Comparison of ENCODE assay signal across 8 cellular contexts in the genomic region with DNA sequence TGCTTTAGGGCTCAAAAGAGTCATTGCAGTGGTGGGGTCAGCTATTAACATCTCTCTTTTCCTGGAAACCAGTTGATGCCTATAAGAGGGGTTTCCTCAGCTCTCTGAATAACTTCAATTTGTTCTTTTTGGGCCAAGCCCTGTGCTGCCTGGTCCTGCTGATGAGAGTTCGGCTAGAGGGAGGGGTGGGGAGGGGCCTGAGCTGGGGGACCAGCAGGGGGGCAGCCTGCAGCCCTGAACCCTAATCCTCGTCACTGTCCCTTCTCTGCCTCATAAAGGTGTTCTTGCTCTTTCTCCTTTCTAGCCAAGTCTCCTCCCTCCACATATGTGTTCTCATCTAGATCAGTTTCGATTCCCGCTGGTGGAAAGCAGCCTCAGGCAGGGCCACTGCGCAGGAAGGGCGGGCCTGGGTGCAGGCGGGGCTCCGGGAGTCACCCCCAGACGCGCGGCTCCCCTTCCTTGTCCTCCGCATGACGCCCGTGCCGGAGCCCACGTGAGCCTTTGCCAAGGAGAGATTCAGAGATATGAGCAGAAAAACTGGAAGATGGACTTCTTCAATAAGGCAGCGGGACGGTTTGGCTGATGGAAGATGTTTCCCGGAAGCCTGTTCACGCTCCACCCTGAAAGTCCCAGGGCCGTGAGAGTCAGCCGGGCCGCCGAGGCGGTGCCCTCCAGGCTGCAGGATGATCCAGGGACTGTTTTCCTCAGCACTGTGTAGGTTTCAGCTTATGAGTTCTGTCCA. TPM values are rescaled to one million over a fixed set of nuclear protein-coding genes. Genes with fewer than 3 reads are reported as not detected.
DNase-seq lines count a peak whose midpoint lies in the region; ATAC-seq, FAIRE-seq and TF ChIP-seq lines count a peak whose summit lies in the region.

No MANE protein-coding gene starts in this region.

- peaks cover 15% of the 10 kb centered on the region for H3K4me1 Mint-ChIP-seq in central memory CD8-positive, alpha-beta T cell

- H3K36me3 Mint-ChIP-seq in central memory CD8-positive, alpha-beta T cell (ENCODE audit: insufficient read depth), result peaks cover 6% of the 10 kb centered on the region

- H3K4me1 ChIP-seq in kidney (ENCODE audit: control insufficient read depth in 1 of 2, insufficient read depth in 1 of 2, low read depth in 1 of 2, low read length in 2 of 2), result no peaks in the 10 kb centered on the region

- peak overlapping the region in 1 of 2 donors; percentile 59 for H3K9ac ChIP-seq in kidney (ENCODE audit: low read length in 2 of 2)

- H3K36me3 ChIP-seq in kidney (ENCODE audit: control insufficient read depth in 1 of 2, insufficient read depth in 2 of 2, low read length in 2 of 2), result no peaks in the 10 kb centered on the region

- H3K27ac Mint-ChIP-seq in central memory CD8-positive, alpha-beta T cell (ENCODE audit: low read depth), result peak overlapping the region; percentile 86

- H3K9me3 Mint-ChIP-seq in central memory CD8-positive, alpha-beta T cell, result no peaks in the 10 kb centered on the region

- peak; percentile 79 for ATAC-seq in HG03095 (IDR thresholded peaks at IDR 0.05; ENCODE audit: unreplicated experiment)
- peak; percentile 99 to 100 for ATAC-seq in activated CD4-positive, CD25-positive, alpha-beta regulatory T cell treated with anti-CD3 and anti-CD28 coated beads, Interleukin-2, amount 50 U/mL, for 24 hours
- ATAC-seq in central memory CD8-positive, alpha-beta T cell (replicated peaks; ENCODE audit: extremely low read depth, poor library complexity, severe bottlenecking), result peak; percentile 100

- intact Hi-C loops in kidney (cut with DNase I), result no loop called here

- H3K27me3 Mint-ChIP-seq in central memory CD8-positive, alpha-beta T cell, result no peaks in the 10 kb centered on the region

- FAIRE-seq in kidney (lab: Jason Lieb, UNC), result no peak

- H3K27ac ChIP-seq in kidney (ENCODE audit: low read depth in 2 of 2, low read length in 2 of 2), result peak overlapping the region; percentile 76 to 85

- H3K4me3 Mint-ChIP-seq in central memory CD8-positive, alpha-beta T cell, result peak overlapping the region; percentile 96

- DNase-seq in NCI-H2196 (lab: John Stamatoyannopoulos, UW; ENCODE audit: unreplicated experiment) (peak; percentile 30), NCI-H2196 treated with DMSO at 0.1 percent for 48 hours (lab: John Stamatoyannopoulos, UW; ENCODE audit: unreplicated experiment) (no peak), NCI-H345 (lab: John Stamatoyannopoulos, UW) (peak; percentile 75), kidney (peak; percentile 95)
- DNase-seq in central memory CD8-positive, alpha-beta T cell (ENCODE audit: low spot score in 2 of 2), result peak; percentile 51 to 63
- DNase-seq in stimulated activated CD4-positive, alpha-beta T cell treated with anti-CD3 and anti-CD28 coated beads, Interleukin-15, amount 100 ng/mL, for 1 hour (ENCODE audit: low read depth in 1 of 2, low spot score in 1 of 2), result peak; percentile 57 to 58

- no peak for TF ChIP-seq CTCF in kidney (IDR thresholded peaks at IDR 0.05; ENCODE audit: borderline replicate concordance, extremely low read depth, insufficient read depth)

- peak overlapping the region; percentile 60 to 82 for H3K4me3 ChIP-seq in kidney (ENCODE audit: low read length in 2 of 2)

- H3K9me3 ChIP-seq in kidney (ENCODE audit: control insufficient read depth in 1 of 2, low read length in 2 of 2), result no peaks in the 10 kb centered on the region

RNA-seq across cellular contexts. Expression of gene RHOT1, which starts 15.0 kb away (rescaled TPM):
- 25.6 TPM for total RNA-seq in kidney
- polyA plus RNA-seq in kidney (ENCODE audit: insufficient read depth, low read depth, low replicate concordance), result 30.4 TPM
